In the genomic region with DNA sequence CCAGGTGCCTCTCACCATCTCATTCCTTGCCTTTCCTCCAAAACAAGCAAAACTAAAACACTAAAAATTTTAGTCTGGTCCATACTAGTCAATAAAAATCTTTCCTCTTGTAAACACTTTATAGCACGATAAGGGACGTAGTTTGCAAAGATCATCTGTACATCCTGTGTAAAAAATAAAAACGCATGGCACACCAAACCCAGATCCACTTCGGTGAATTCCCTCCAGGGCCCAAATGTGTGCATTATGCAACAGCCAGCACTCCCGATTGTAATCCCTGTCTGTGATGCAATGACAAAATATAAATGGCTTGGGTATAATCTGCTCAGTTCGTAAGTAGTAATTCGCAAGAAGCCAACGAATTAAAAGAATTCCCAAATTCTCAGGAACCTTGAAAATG, we compare ENCODE assay signal across 10 cellular contexts. TPM values are rescaled to one million over a fixed set of nuclear protein-coding genes. Genes with fewer than 3 reads are reported as not detected.
DNase-seq lines count a peak whose midpoint lies in the region; ATAC-seq and TF ChIP-seq lines count a peak whose summit lies in the region.
"Had no signal": no experiment of that assay in that cellular context is flagged by ENCODE, and none has a peak within 500 bp of the region (broad histone marks: within the 10 kb centered on the region; RNA-seq: fewer than 3 reads in every experiment).

No MANE protein-coding gene starts in this region.

- H3K4me3 ChIP-seq in CD8-positive, alpha-beta T cell (ENCODE audit: low read depth, low read length): peak overlapping the region; percentile 86

- no peak for TF ChIP-seq EP300 in Ishikawa (IDR thresholded peaks at IDR 0.05; ENCODE audit: borderline replicate concordance)

- peak overlapping the region; percentile 94 for H3K4me3 Mint-ChIP-seq in CD8-positive, alpha-beta T cell
- H3K4me3 Mint-ChIP-seq in naive B cell: peak overlapping the region; percentile 85 to 98 (median 90)

- H3K27ac Mint-ChIP-seq in CD8-positive, alpha-beta T cell: peak overlapping the region; percentile 92
- peak overlapping the region in 4 of 6 donors; percentile 19 to 93 (median 65) for H3K27ac Mint-ChIP-seq in naive B cell

- H3K36me3 ChIP-seq in CD8-positive, alpha-beta T cell (ENCODE audit: insufficient read depth, low read length): no peaks in the 10 kb centered on the region

- no peak for ATAC-seq in CD8-positive, alpha-beta T cell
- ATAC-seq in naive B cell (ENCODE audit: low read depth in 2 of 2) (no peak), HG02798 (IDR thresholded peaks at IDR 0.05; ENCODE audit: poor library complexity, unreplicated experiment) (no peak), GM19467 (IDR thresholded peaks at IDR 0.05; ENCODE audit: unreplicated experiment) (no peak), left cardiac atrium (no peak)

- TF ChIP-seq RAD21 in Ishikawa (IDR thresholded peaks at IDR 0.05; ENCODE audit: low read depth): no peak

- peaks cover 24% of the 10 kb centered on the region for H3K4me1 ChIP-seq in CD8-positive, alpha-beta T cell (ENCODE audit: insufficient read depth, low read length)

- H3K27me3 Mint-ChIP-seq in CD8-positive, alpha-beta T cell (ENCODE audit: low read depth): no peaks in the 10 kb centered on the region
- peaks cover 0 to 13% (median 0%) of the 10 kb centered on the region in 3 donors for H3K27me3 Mint-ChIP-seq in naive B cell

- TF ChIP-seq CTCF in CD8-positive, alpha-beta T cell (IDR thresholded peaks at IDR 0.05): no peak

- intact Hi-C loops in CD8-positive, alpha-beta T cell (cut with DNase I, micrococcal nuclease): loop anchor here (5.0 to 10.0 kb wide), 6 partner anchors 98 to 650 kb away; a partner anchor contains a TSS
- intact Hi-C loops in left cardiac atrium (cut with DNase I): no loop called here

- no peak overlapping the region for H3K27ac ChIP-seq in CD8-positive, alpha-beta T cell (ENCODE audit: low read depth, low read length)
- peak overlapping the region; percentile 71 for H3K27ac ChIP-seq in caudate nucleus (ENCODE audit: low read depth, low read length)

- no peaks in the 10 kb centered on the region for H3K9me3 Mint-ChIP-seq in CD8-positive, alpha-beta T cell
- no peaks in the 10 kb centered on the region for H3K9me3 Mint-ChIP-seq in naive B cell

- H3K9me3 ChIP-seq in CD8-positive, alpha-beta T cell (ENCODE audit: low read length): no peaks in the 10 kb centered on the region

- H3K27me3 ChIP-seq in CD8-positive, alpha-beta T cell (ENCODE audit: insufficient read depth, low read length): no peaks in the 10 kb centered on the region

- POLR2A ChIA-PET in CD8-positive, alpha-beta T cell (lab: Charles Lee): interaction anchor here (2.1 kb wide), 1 partner anchor 98 kb away, joined by 6 read pairs; a partner anchor contains a TSS

- peaks cover 5% of the 10 kb centered on the region for H3K36me3 Mint-ChIP-seq in CD8-positive, alpha-beta T cell
- peaks cover 0 to 4% of the 10 kb centered on the region in 2 donors for H3K36me3 Mint-ChIP-seq in naive B cell

- CTCF ChIA-PET in CD8-positive, alpha-beta T cell (lab: Charles Lee): interaction anchor here (1.8 kb wide), 1 partner anchor 98 kb away, joined by 3 read pairs; a partner anchor contains a TSS

- H3K4me1 Mint-ChIP-seq in CD8-positive, alpha-beta T cell (ENCODE audit: low read depth): peaks cover 47% of the 10 kb centered on the region
- H3K4me1 Mint-ChIP-seq in naive B cell: peaks cover 21 to 46% (median 32%) of the 10 kb centered on the region in 3 donors

- no peak for DNase-seq in CD8-positive, alpha-beta T cell
- DNase-seq in caudate nucleus (lab: John Stamatoyannopoulos, UW) (peak in 6 of 61 donors; percentile 5 to 33 (median 14)), naive B cell (no peak), left cardiac atrium (no peak), AG08395 (ENCODE audit: low spot score) (no peak)
- DNase-seq: GOT3, SW 1271 had no signal

TF ChIP-seq in Ishikawa, 13 proteins besides CTCF, POLR2A, EP300 and RAD21:
- TF ChIP-seq, protein P1, sequence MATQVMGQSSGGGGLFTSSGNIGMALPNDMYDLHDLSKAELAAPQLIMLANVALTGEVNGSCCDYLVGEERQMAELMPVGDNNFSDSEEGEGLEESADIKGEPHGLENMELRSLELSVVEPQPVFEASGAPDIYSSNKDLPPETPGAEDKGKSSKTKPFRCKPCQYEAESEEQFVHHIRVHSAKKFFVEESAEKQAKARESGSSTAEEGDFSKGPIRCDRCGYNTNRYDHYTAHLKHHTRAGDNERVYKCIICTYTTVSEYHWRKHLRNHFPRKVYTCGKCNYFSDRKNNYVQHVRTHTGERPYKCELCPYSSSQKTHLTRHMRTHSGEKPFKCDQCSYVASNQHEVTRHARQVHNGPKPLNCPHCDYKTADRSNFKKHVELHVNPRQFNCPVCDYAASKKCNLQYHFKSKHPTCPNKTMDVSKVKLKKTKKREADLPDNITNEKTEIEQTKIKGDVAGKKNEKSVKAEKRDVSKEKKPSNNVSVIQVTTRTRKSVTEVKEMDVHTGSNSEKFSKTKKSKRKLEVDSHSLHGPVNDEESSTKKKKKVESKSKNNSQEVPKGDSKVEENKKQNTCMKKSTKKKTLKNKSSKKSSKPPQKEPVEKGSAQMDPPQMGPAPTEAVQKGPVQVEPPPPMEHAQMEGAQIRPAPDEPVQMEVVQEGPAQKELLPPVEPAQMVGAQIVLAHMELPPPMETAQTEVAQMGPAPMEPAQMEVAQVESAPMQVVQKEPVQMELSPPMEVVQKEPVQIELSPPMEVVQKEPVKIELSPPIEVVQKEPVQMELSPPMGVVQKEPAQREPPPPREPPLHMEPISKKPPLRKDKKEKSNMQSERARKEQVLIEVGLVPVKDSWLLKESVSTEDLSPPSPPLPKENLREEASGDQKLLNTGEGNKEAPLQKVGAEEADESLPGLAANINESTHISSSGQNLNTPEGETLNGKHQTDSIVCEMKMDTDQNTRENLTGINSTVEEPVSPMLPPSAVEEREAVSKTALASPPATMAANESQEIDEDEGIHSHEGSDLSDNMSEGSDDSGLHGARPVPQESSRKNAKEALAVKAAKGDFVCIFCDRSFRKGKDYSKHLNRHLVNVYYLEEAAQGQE (IDR thresholded peaks at IDR 0.05; ENCODE audit: low read depth): no peak
- peak; percentile 38; the same call in 1 of the 2 replicates for TF ChIP-seq CEBPB (IDR thresholded peaks at IDR 0.05)

RNA-seq across cellular contexts. Expression of a gene that starts 1.4 kb away (rescaled TPM):
- total RNA-seq in CD8-positive, alpha-beta T cell: 10 to 100 TPM; 21.0 to 21.6 TPM
- polyA plus RNA-seq in naive B cell (ENCODE audit: low read depth in 6 of 6): 1 to 10 TPM; 3.0 to 9.2 (median 7.5) TPM
- 1 to 10 TPM; 5.0 to 6.9 TPM for total RNA-seq in left cardiac atrium

Comparison
In these comparisons a context has a peak if more than half of its experiments do, and no peak if none do; other contexts are left out.
1. intact Hi-C loops: an anchor here in CD8-positive, alpha-beta T cell (5.0 to 10.0 kb wide); none called in left cardiac atrium.